26 cellular contexts compared by ENCODE assay signal in genomic region chr9:3876553-3876952, GRCh38.
"Had no signal": no experiment of that assay in that cellular context is flagged by ENCODE, and none has a peak within 500 bp of the region (broad histone marks: within the 10 kb centered on the region; RNA-seq: fewer than 3 reads in every experiment).

No MANE protein-coding gene starts in this region.

- H3K4me1 ChIP-seq: esophagus muscularis mucosa, left lung, parathyroid adenoma had no signal

- FAIRE-seq: frontal cortex had no signal

- ATAC-seq: activated CD8-positive, alpha-beta T cell treated with anti-CD3 and anti-CD28 coated beads, Interleukin-2, amount 10 ng/mL, durations not matched to agents 7 days and 5 days; effector memory CD8-positive, alpha-beta T cell; left lung; naive thymus-derived CD4-positive, alpha-beta T cell; T-helper 17 cell had no signal

- H3K9me3 ChIP-seq: esophagus muscularis mucosa, neutrophil, thyroid gland had no signal

- H3K27ac ChIP-seq: esophagus muscularis mucosa, left lung, neutrophil, parathyroid adenoma, thyroid gland, WERI-Rb-1 had no signal

- H3K4me3 ChIP-seq: esophagus muscularis mucosa, left lung, lung, spleen, thyroid gland had no signal

- H3K4me1 Mint-ChIP-seq: activated naive CD4-positive, alpha-beta T cell treated with anti-CD3 and anti-CD28 coated beads, Interleukin-2, amount 50 U/mL, for 24 hours; T-helper 17 cell had no signal

- H3K4me3 Mint-ChIP-seq: activated CD8-positive, alpha-beta T cell treated with anti-CD3 and anti-CD28 coated beads, Interleukin-2, amount 10 ng/mL, durations not matched to agents 7 days and 5 days; activated naive CD4-positive, alpha-beta T cell treated with anti-CD3 and anti-CD28 coated beads, Interleukin-2, amount 50 U/mL, for 24 hours; effector memory CD8-positive, alpha-beta T cell; naive thymus-derived CD4-positive, alpha-beta T cell; T-helper 17 cell had no signal

- DNase-seq: activated CD4-positive, alpha-beta T cell treated with anti-CD3 and anti-CD28 coated beads, Interleukin-2, amount 50 U/mL, for 1 hour; activated CD4-positive, CD25-positive, alpha-beta regulatory T cell treated with anti-CD3 and anti-CD28 coated beads, Interleukin-2, amount 50 U/mL, for 72 hours; activated CD8-positive, alpha-beta T cell treated with anti-CD3 and anti-CD28 coated beads, Interleukin-2, amount 10 ng/mL, durations not matched to agents 7 days and 5 days; activated gamma-delta T cell treated with Interleukin-2 at 50 U/mL for 16 hours; aorta; central memory CD4-positive, alpha-beta T cell; effector memory CD8-positive, alpha-beta T cell; glutamatergic neuron; hippocampal formation; kidney glomerular epithelial cell; left lung; naive thymus-derived CD4-positive, alpha-beta T cell; spleen; stimulated activated CD4-positive, alpha-beta T cell treated with anti-CD3 and anti-CD28 coated beads, Interleukin-4, amount 100 ng/mL, for 24 hours; stimulated activated naive CD4-positive, alpha-beta T cell treated with Interleukin-2 at 50 U/mL for 16 hours; substantia nigra; SW 1271; T-helper 17 cell; thyroid gland; WERI-Rb-1 had no signal

- H3K27ac Mint-ChIP-seq: activated CD8-positive, alpha-beta T cell treated with anti-CD3 and anti-CD28 coated beads, Interleukin-2, amount 10 ng/mL, durations not matched to agents 7 days and 5 days; activated naive CD4-positive, alpha-beta T cell treated with anti-CD3 and anti-CD28 coated beads, Interleukin-2, amount 50 U/mL, for 24 hours; effector memory CD8-positive, alpha-beta T cell; T-helper 17 cell had no signal

- H3K27me3 ChIP-seq: esophagus muscularis mucosa, left lung, neutrophil, spleen, thyroid gland had no signal

- H3K36me3 Mint-ChIP-seq: activated naive CD4-positive, alpha-beta T cell treated with anti-CD3 and anti-CD28 coated beads, Interleukin-2, amount 50 U/mL, for 24 hours had no signal

- H2AFZ ChIP-seq: parathyroid adenoma had no signal

- H3K79me2 ChIP-seq: parathyroid adenoma had no signal

- H3K36me3 ChIP-seq: left lung, neutrophil, spleen, thyroid gland, WERI-Rb-1 had no signal

- H3K9ac ChIP-seq: parathyroid adenoma had no signal
